In genomic region chr2:156083707-156084494, GRCh38 we compare ENCODE assay signal across 19 cellular contexts.
DNase-seq lines count a peak whose midpoint lies in the region; ATAC-seq and TF ChIP-seq lines count a peak whose summit lies in the region.
"Had no signal": no experiment of that assay in that cellular context is flagged by ENCODE, and none has a peak within 500 bp of the region (broad histone marks: within the 10 kb centered on the region; RNA-seq: fewer than 3 reads in every experiment).

No MANE protein-coding gene starts in this region.

- no peaks in the 10 kb centered on the region for H3K9me3 ChIP-seq in suprapubic skin
- H3K9me3 ChIP-seq: A549 had no signal

- no peak overlapping the region for H3K4me3 ChIP-seq in suprapubic skin
- H3K4me3 ChIP-seq: A549, ascending aorta, heart right ventricle, left ventricle myocardium inferior, stomach had no signal

- TF ChIP-seq EP300 in suprapubic skin (IDR thresholded peaks at IDR 0.05), result no peak

- TF ChIP-seq POLR2A in suprapubic skin (IDR thresholded peaks at IDR 0.05), result no peak

- H3K27ac ChIP-seq in suprapubic skin, result peak overlapping the region; percentile 53
- H3K27ac ChIP-seq: ascending aorta, heart right ventricle, left ventricle myocardium inferior, stomach, WERI-Rb-1 had no signal

- peaks cover 8% of the 10 kb centered on the region for H3K4me1 ChIP-seq in suprapubic skin
- H3K4me1 ChIP-seq: A549, ascending aorta, heart right ventricle, left ventricle myocardium inferior, stomach had no signal

- WGBS in suprapubic skin, result 63% methylated on average over 12 of the region's 15 CpGs

- H3K36me3 ChIP-seq in suprapubic skin, result no peaks in the 10 kb centered on the region
- H3K36me3 ChIP-seq: ascending aorta, heart right ventricle, left ventricle myocardium inferior, stomach, WERI-Rb-1 had no signal

- DNase-seq in SIG-M5 treated with dmso at 0.1 percent for 504 hours (lab: John Stamatoyannopoulos, UW; ENCODE audit: unreplicated experiment) (peak; percentile 31), SIG-M5 (lab: John Stamatoyannopoulos, UW) (no peak), astrocyte of the hippocampus (ENCODE audit: low read depth, low spot score) (peak; percentile 19), glomerular visceral epithelial cell (ENCODE audit: extremely low spot score) (peak; percentile 67), suprapubic skin (ENCODE audit: low spot score in 2 of 2) (no peak), DMS114 treated with DMSO at 0.1 percent for 48 hours (lab: John Stamatoyannopoulos, UW; ENCODE audit: unreplicated experiment) (no peak), KG1 (lab: John Stamatoyannopoulos, UW) (no peak)
- DNase-seq: activated effector memory CD4-positive, alpha-beta T cell treated with anti-CD3 and anti-CD28 coated beads, Interleukin-2, amount 50 U/mL, for 16 hours; Karpas-422; left ventricle myocardium inferior; natural killer cell; NCI-H187 treated with DMSO at 0.1 percent for 48 hours; NK-92 treated with Interleukin-12 subunit alpha and Interleukin-12 subunit beta, amount 100 ng/mL, for 24 hours; WERI-Rb-1 had no signal

- ATAC-seq in GM18867 (IDR thresholded peaks at IDR 0.05; ENCODE audit: unreplicated experiment), result no peak
- ATAC-seq: A549, natural killer cell had no signal

- no peak for TF ChIP-seq CTCF in suprapubic skin (IDR thresholded peaks at IDR 0.05)

- H3K27me3 ChIP-seq in suprapubic skin, result no peaks in the 10 kb centered on the region
- H3K27me3 ChIP-seq: ascending aorta, heart right ventricle, stomach had no signal

Comparison
In these comparisons a context has a peak if more than half of its experiments do, and no peak if none do; other contexts are left out.
1. DNase-seq: peak in SIG-M5 treated with dmso at 0.1 percent for 504 hours (single experiment), astrocyte of the hippocampus (single experiment) and glomerular visceral epithelial cell (single experiment); none in SIG-M5 (single experiment), suprapubic skin (0 of 2), DMS114 treated with DMSO at 0.1 percent for 48 hours (single experiment) and KG1 (single experiment).